Comparison of ENCODE assay signal across 9 cellular contexts in genomic region chrX:130086414-130087207, GRCh38. TPM values are rescaled to one million over a fixed set of nuclear protein-coding genes. Genes with fewer than 3 reads are reported as not detected.
DNase-seq lines count a peak whose midpoint lies in the region; ATAC-seq and TF ChIP-seq lines count a peak whose summit lies in the region.
"Had no signal": no experiment of that assay in that cellular context is flagged by ENCODE, and none has a peak within 500 bp of the region (broad histone marks: within the 10 kb centered on the region; RNA-seq: fewer than 3 reads in every experiment).

No MANE protein-coding gene starts in this region.

- H3K9me3 ChIP-seq in BLaER1 = no peaks in the 10 kb centered on the region
- no peaks in the 10 kb centered on the region for H3K9me3 ChIP-seq in A673 (ENCODE audit: low read depth, low read length, poor library complexity, severe bottlenecking)

- no peak for TF ChIP-seq CTCF in A673 (conservative IDR thresholded peaks at IDR 0.05; ENCODE audit: low read depth, low read length)

- intact Hi-C loops in A673 (cut with micrococcal nuclease; ENCODE audit: unreplicated experiment) = no loop called here

- no peaks in the 10 kb centered on the region for H3K9me3 Mint-ChIP-seq in immature natural killer cell

- H3K4me2 ChIP-seq in BLaER1 = peak overlapping the region; percentile 89

- peak overlapping the region; percentile 93 to 96 (median 94) for H3K27ac Mint-ChIP-seq in immature natural killer cell

- H3K4me1 ChIP-seq in BLaER1 = peaks cover 96% of the 10 kb centered on the region
- no peaks in the 10 kb centered on the region for H3K4me1 ChIP-seq in A673 (ENCODE audit: insufficient read depth, low read length, poor library complexity, severe bottlenecking)

- POLR2A ChIA-PET in A673 (lab: Charles Lee; ENCODE audit: low non-redundant PET) = no interaction called here

- H3K27me3 Mint-ChIP-seq in immature natural killer cell (ENCODE audit: low read depth in 3 of 3) = peaks cover 3 to 25% (median 15%) of the 10 kb centered on the region in 3 donors

- H3K36me3 Mint-ChIP-seq in immature natural killer cell = peaks cover 0 to 6% (median 0%) of the 10 kb centered on the region in 3 donors

- CTCF ChIA-PET in A673 (lab: Charles Lee) = no interaction called here

- H4K20me1 ChIP-seq in BLaER1 = peaks cover 61% of the 10 kb centered on the region

- H3K27ac ChIP-seq in BLaER1 (peak overlapping the region; percentile 67), A673 (ENCODE audit: low read depth, low read length, poor library complexity, severe bottlenecking) (no peak overlapping the region)
- H3K27ac ChIP-seq: C4-2B had no signal

- H3K36me3 ChIP-seq in BLaER1 = no peaks in the 10 kb centered on the region
- H3K36me3 ChIP-seq in A673 (ENCODE audit: insufficient read depth, low read length, poor library complexity, severe bottlenecking) = no peaks in the 10 kb centered on the region

- H3K4me3 ChIP-seq in BLaER1 (peak overlapping the region; percentile 38), A673 (ENCODE audit: low read depth, low read length, poor library complexity, severe bottlenecking) (no peak overlapping the region)

- peak overlapping the region; percentile 89 to 97 (median 92) for H3K4me3 Mint-ChIP-seq in immature natural killer cell

- peak; percentile 44 for ATAC-seq in GM19395 (IDR thresholded peaks at IDR 0.05; ENCODE audit: unreplicated experiment)
- peak; percentile 41 for ATAC-seq in HG03571 (IDR thresholded peaks at IDR 0.05; ENCODE audit: unreplicated experiment)

- BruUV-seq in A673 (replicated peaks; lab: Mats Ljungman, UMichigan) = no TSS peak

- H3K4me1 Mint-ChIP-seq in immature natural killer cell = peaks cover 88 to 90% of the 10 kb centered on the region in 2 donors

- DNase-seq in activated CD4-positive, alpha-beta T cell treated with anti-CD3 and anti-CD28 coated beads for 48 hours = peak; percentile 77
- DNase-seq in immature natural killer cell (peak; percentile 85 to 87 (median 85)), NCI-H2029 treated with DMSO at 0.1 percent for 48 hours (lab: John Stamatoyannopoulos, UW) (no peak), A673 (ENCODE audit: low spot score) (no peak), HuH-7 (ENCODE audit: low spot score) (no peak)

- H3K27me3 ChIP-seq in BLaER1 = peaks cover 83% of the 10 kb centered on the region
- no peaks in the 10 kb centered on the region for H3K27me3 ChIP-seq in A673 (replicated peaks; ENCODE audit: insufficient read depth, low read depth, low read length, poor library complexity)

- peak overlapping the region; percentile 43; the same call in 1 of the 2 replicates for H3K9ac ChIP-seq in BLaER1

RNA-seq across cellular contexts. Expression of gene ELF4, which starts 23.7 kb away (rescaled TPM):
- polyA plus RNA-seq in immature natural killer cell = 10 to 100 TPM; 12.3 to 44.9 (median 14.7) TPM
- total RNA-seq in A673 (2021) = 8.4 and 9.0 TPM in 2 replicates

Comparison
In these comparisons a context has a peak if more than half of its experiments do, and no peak if none do; other contexts are left out.
1. DNase-seq: peak in activated CD4-positive, alpha-beta T cell treated with anti-CD3 and anti-CD28 coated beads for 48 hours (single experiment) and immature natural killer cell (3 of 3); none in NCI-H2029 treated with DMSO at 0.1 percent for 48 hours (single experiment), A673 (single experiment) and HuH-7 (single experiment).